In genomic region chr7:73352784-73353183, GRCh38 we compare ENCODE assay signal across 1 cellular context.
TF ChIP-seq lines count a peak whose summit lies in the region.

No MANE protein-coding gene starts in this region.

TF ChIP-seq in H1, 55 proteins besides CTCF, POLR2A, EP300 and RAD21:
- no peak for TF ChIP-seq TAF1 (IDR thresholded peaks at IDR 0.05; ENCODE audit: low read depth, low read length)
- TF ChIP-seq JUND (IDR thresholded peaks at IDR 0.05; ENCODE audit: low read length) = no peak
- no peak for TF ChIP-seq HDAC2 (IDR thresholded peaks at IDR 0.05; ENCODE audit: borderline replicate concordance in 1 of 2, low read depth in 2 of 2, low read length in 2 of 2)
- no peak for TF ChIP-seq CHD2 (IDR thresholded peaks at IDR 0.05; ENCODE audit: low read length)
- no peak for TF ChIP-seq CHD1 (IDR thresholded peaks at IDR 0.05; ENCODE audit: low read depth, low read length)
- no peak for TF ChIP-seq SIX5 (IDR thresholded peaks at IDR 0.05; ENCODE audit: low read depth, low read length)
- no peak for TF ChIP-seq ATF3 (IDR thresholded peaks at IDR 0.05; ENCODE audit: insufficient read depth, low read depth, low read length)
- TF ChIP-seq BRCA1 (IDR thresholded peaks at IDR 0.05; ENCODE audit: low read depth, low read length) = no peak
- no peak for TF ChIP-seq NRF1 (IDR thresholded peaks at IDR 0.05; ENCODE audit: low read depth, low read length)
- no peak for TF ChIP-seq TEAD4 (IDR thresholded peaks at IDR 0.05; ENCODE audit: low read depth, low read length)
- TF ChIP-seq, protein P1, sequence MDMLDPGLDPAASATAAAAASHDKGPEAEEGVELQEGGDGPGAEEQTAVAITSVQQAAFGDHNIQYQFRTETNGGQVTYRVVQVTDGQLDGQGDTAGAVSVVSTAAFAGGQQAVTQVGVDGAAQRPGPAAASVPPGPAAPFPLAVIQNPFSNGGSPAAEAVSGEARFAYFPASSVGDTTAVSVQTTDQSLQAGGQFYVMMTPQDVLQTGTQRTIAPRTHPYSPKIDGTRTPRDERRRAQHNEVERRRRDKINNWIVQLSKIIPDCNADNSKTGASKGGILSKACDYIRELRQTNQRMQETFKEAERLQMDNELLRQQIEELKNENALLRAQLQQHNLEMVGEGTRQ (IDR thresholded peaks at IDR 0.05; ENCODE audit: low read length) = no peak
- TF ChIP-seq MAFK (IDR thresholded peaks at IDR 0.05; ENCODE audit: low read depth, low read length) = no peak
- TF ChIP-seq FOSL1 (IDR thresholded peaks at IDR 0.05; ENCODE audit: insufficient read depth, low read depth, low read length) = no peak
